In the genomic region with DNA sequence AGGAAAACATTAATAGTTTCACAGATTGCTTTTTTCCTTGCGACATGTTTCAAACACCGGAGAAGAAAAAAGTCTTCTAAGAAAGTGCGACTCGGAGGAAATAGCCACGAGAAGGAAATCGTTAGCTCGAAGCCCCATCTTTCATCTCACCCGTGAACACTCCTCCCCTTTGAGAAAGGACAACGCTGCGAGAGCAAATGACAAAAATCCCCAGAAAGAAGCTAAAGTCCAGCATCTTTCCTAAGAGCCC, we compare ENCODE assay signal across 8 cellular contexts.
DNase-seq lines count a peak whose midpoint lies in the region; ATAC-seq and TF ChIP-seq lines count a peak whose summit lies in the region.

No MANE protein-coding gene starts in this region.

- intact Hi-C loops in esophagus muscularis mucosa (cut with DNase I), result loop anchor here (2.0 to 10.0 kb wide), 5 partner anchors 82 to 832 kb away; partner anchors contain the start of gene SPRYD7

- no peak for TF ChIP-seq POLR2A in esophagus muscularis mucosa (IDR thresholded peaks at IDR 0.05; ENCODE audit: low read depth)

- TF ChIP-seq EP300 in esophagus muscularis mucosa (IDR thresholded peaks at IDR 0.05), result no peak

- H3K79me2 ChIP-seq in trophoblast cell (ENCODE audit: control insufficient read depth, insufficient read depth, low read length, poor library complexity), result peaks cover 17% of the 10 kb centered on the region

- H3K27me3 ChIP-seq in SJCRH30 (no peaks in the 10 kb centered on the region), esophagus muscularis mucosa (no peaks in the 10 kb centered on the region), trophoblast cell (ENCODE audit: insufficient read depth, low read length) (no peaks in the 10 kb centered on the region)

- WGBS in esophagus muscularis mucosa, result 12% methylated on average over 10 of the region's 10 CpGs
- no CpG with 5 or more reads among the region's 10 CpGs for WGBS in trophoblast cell (ENCODE audit: extremely low coverage, insufficient coverage, insufficient read length)

- H3K4me3 ChIP-seq in SJCRH30, result peak overlapping the region; percentile 91
- H3K4me3 ChIP-seq in esophagus muscularis mucosa, result peak overlapping the region; percentile 69 to 87 (median 80)
- H3K4me3 ChIP-seq in trophoblast cell (ENCODE audit: low read depth, low read length), result peak overlapping the region; percentile 92

- H3K9ac ChIP-seq in trophoblast cell (ENCODE audit: low read length), result peak overlapping the region; percentile 54

- H4K8ac ChIP-seq in trophoblast cell (ENCODE audit: low read depth, low read length), result no peak overlapping the region

- H4K91ac ChIP-seq in trophoblast cell (ENCODE audit: low read depth, low read length), result no peak overlapping the region

- H3K4ac ChIP-seq in trophoblast cell (ENCODE audit: low read depth, low read length), result peak overlapping the region; percentile 77

- ATAC-seq in HG02623 (IDR thresholded peaks at IDR 0.05; ENCODE audit: unreplicated experiment), result no peak
- no peak for ATAC-seq in GM19467 (IDR thresholded peaks at IDR 0.05; ENCODE audit: unreplicated experiment)

- peak overlapping the region; percentile 96 for H2AFZ ChIP-seq in trophoblast cell (ENCODE audit: insufficient read depth, low read length, poor library complexity)

- H3K79me1 ChIP-seq in trophoblast cell (ENCODE audit: low read length), result peaks cover 8% of the 10 kb centered on the region

- no peak for TF ChIP-seq CTCF in esophagus muscularis mucosa (IDR thresholded peaks at IDR 0.05)

- DNase-seq in NCI-H82 treated with DMSO at 0.1 percent for 48 hours (lab: John Stamatoyannopoulos, UW; ENCODE audit: unreplicated experiment) (peak; percentile 57), NCI-H82 (lab: John Stamatoyannopoulos, UW) (no peak), SJCRH30 (no peak), esophagus muscularis mucosa (ENCODE audit: extremely low spot score) (no peak), trophoblast cell (no peak)
- DNase-seq in effector CD4-positive, alpha-beta T cell, result no peak

- H3K27ac ChIP-seq in SJCRH30, result peak overlapping the region; percentile 99
- peak overlapping the region; percentile 86 to 99 (median 92) for H3K27ac ChIP-seq in esophagus muscularis mucosa (replicated peaks in 1 of 4)
- no peak overlapping the region for H3K27ac ChIP-seq in trophoblast cell (ENCODE audit: low read depth, low read length)

- peak overlapping the region; percentile 35 for H2BK120ac ChIP-seq in trophoblast cell (ENCODE audit: insufficient read depth, low read length, poor library complexity)

- H3K4me1 ChIP-seq in SJCRH30 (peaks cover 14% of the 10 kb centered on the region), esophagus muscularis mucosa (peaks cover 7 to 60% (median 53%) of the 10 kb centered on the region in 4 donors), trophoblast cell (ENCODE audit: control insufficient read depth in 1 of 2, insufficient read depth in 2 of 2, low read length in 2 of 2) (no peaks in the 10 kb centered on the region)

- H3K9me3 ChIP-seq in SJCRH30 (replicated peaks), result no peaks in the 10 kb centered on the region
- no peaks in the 10 kb centered on the region for H3K9me3 ChIP-seq in esophagus muscularis mucosa
- no peaks in the 10 kb centered on the region for H3K9me3 ChIP-seq in trophoblast cell (ENCODE audit: insufficient read depth, low read depth, low read length)

- H2BK5ac ChIP-seq in trophoblast cell (ENCODE audit: low read depth, low read length, poor library complexity), result no peak overlapping the region

- peak overlapping the region; percentile 74 for H4K12ac ChIP-seq in trophoblast cell (ENCODE audit: low read depth, low read length)

- no peak overlapping the region for H3K23ac ChIP-seq in trophoblast cell (ENCODE audit: low read length)

- peak overlapping the region; percentile 63 for H2BK12ac ChIP-seq in trophoblast cell (ENCODE audit: low read length)

- peak overlapping the region; percentile 99 for H3K4me2 ChIP-seq in trophoblast cell (ENCODE audit: low read length)

- no peak overlapping the region for H3K18ac ChIP-seq in trophoblast cell (ENCODE audit: low read length)

- no peak overlapping the region for H2AK5ac ChIP-seq in trophoblast cell (ENCODE audit: low read length)

- peak overlapping the region; percentile 89 for H3K14ac ChIP-seq in trophoblast cell (ENCODE audit: low read length)

- H3K36me3 ChIP-seq in SJCRH30 (peaks cover 21% of the 10 kb centered on the region), esophagus muscularis mucosa (no peaks in the 10 kb centered on the region), trophoblast cell (ENCODE audit: control insufficient read depth in 1 of 2, insufficient read depth in 2 of 2, low read length in 2 of 2) (no peaks in the 10 kb centered on the region)
